Comparison of ENCODE assay signal across 10 cellular contexts in genomic region chr2:43657241-43657640, GRCh38. TPM values are rescaled to one million over a fixed set of nuclear protein-coding genes. Genes with fewer than 3 reads are reported as not detected.
"Had no signal": no experiment of that assay in that cellular context is flagged by ENCODE, and none has a peak within 500 bp of the region (broad histone marks: within the 10 kb centered on the region; RNA-seq: fewer than 3 reads in every experiment).

No MANE protein-coding gene starts in this region.

- DNase-seq: GM23248, H9, HCEC 1CT, IMR-90, Karpas-422, KBM-7 had no signal

- FAIRE-seq: H1, H54, HTR-8/SVneo had no signal

- H3K27ac ChIP-seq: GM23248, KMS-11 had no signal

- H3K4me2 ChIP-seq: KMS-11 had no signal

- H3K9ac ChIP-seq: GM23248, KMS-11 had no signal

- H2AFZ ChIP-seq: GM23248 had no signal

- H3K4me3 ChIP-seq: GM23248 had no signal

RNA-seq across cellular contexts. Expression of gene C1GALT1C1L, which starts 19.0 kb away (rescaled TPM):
- total RNA-seq: GM23248, H1, H9 had no signal
